In the genomic region with DNA sequence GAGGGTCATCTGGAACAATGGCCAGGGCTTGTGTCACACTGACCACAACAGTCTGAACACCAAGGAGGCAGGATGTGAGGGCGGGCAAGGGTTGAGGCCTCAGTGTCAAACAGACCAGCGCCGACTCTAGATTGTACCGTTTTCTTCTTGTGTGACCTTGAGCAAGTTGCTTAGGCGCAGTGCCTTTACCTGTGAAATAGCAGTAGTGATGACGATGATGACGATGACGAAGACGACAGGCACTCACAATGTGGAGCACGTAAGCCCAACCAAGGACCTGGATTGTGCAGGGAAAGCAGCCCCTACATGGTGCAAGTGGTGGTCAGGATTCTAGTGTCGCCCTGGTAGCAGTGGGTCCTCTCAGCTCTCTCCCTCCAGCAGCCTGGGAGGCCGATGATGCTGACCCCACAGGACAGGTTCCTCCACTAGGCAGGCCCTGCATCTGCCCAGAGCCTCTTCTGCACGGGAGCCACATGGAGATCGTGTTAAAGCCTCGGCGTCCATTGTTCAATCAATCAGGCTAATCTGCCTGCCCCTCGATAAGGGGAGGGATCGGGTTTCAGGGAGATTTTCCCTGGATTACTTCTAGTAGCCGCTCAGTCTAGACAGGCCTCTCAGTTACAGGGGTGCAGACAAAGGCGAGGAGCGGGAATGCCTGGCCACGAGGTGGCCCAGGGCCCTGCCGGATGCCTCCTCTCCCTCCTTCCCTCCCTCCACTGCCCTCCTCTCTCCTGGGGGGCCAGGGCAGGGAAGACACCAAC, we compare ENCODE assay signal across 21 cellular contexts.
DNase-seq lines count a peak whose midpoint lies in the region; ATAC-seq and FAIRE-seq lines count a peak whose summit lies in the region.
"Had no signal": no experiment of that assay in that cellular context is flagged by ENCODE, and none has a peak within 500 bp of the region (broad histone marks: within the 10 kb centered on the region; RNA-seq: fewer than 3 reads in every experiment).

No MANE protein-coding gene starts in this region.

- no peaks in the 10 kb centered on the region for H3K4me1 ChIP-seq in right cardiac atrium (ENCODE audit: control insufficient read depth, insufficient read depth, low read length)
- H3K4me1 ChIP-seq: heart left ventricle had no signal

- intact Hi-C loops in cardiac septum (cut with DNase I) (no loop called here), right cardiac atrium (cut with DNase I) (no loop called here)

- no peak overlapping the region for H3K27ac ChIP-seq in right cardiac atrium (ENCODE audit: low read length)
- H3K27ac ChIP-seq: heart left ventricle had no signal

- no peaks in the 10 kb centered on the region for H3K27me3 ChIP-seq in right cardiac atrium (ENCODE audit: control insufficient read depth, insufficient read depth)

- FAIRE-seq in RCC 7860 (lab: Jason Lieb, UNC), result no peak

- peak; percentile 44 for DNase-seq in cardiac septum (ENCODE audit: low spot score)
- no peak for DNase-seq in right cardiac atrium
- peak; percentile 93 for DNase-seq in NCI-H82 treated with DMSO at 0.1 percent for 48 hours (lab: John Stamatoyannopoulos, UW; ENCODE audit: unreplicated experiment)
- DNase-seq in islet precursor cell, result peak; percentile 52
- DNase-seq in ureter (ENCODE audit: low spot score), result peak; percentile 17
- DNase-seq in RCC 7860 (ENCODE audit: low spot score), result no peak
- DNase-seq in central memory CD4-positive, alpha-beta T cell, result no peak
- no peak for DNase-seq in hippocampal formation (lab: John Stamatoyannopoulos, UW)
- DNase-seq: ACHN; amygdala; CD4-positive, alpha-beta T cell; DMS79; effector memory CD8-positive, alpha-beta T cell; heart left ventricle; KG1; NCI-H2107; NCI-H526 treated with DMSO at 0.1 percent for 48 hours; stimulated activated naive CD8-positive, alpha-beta T cell treated with anti-CD3 and anti-CD28 coated beads, Interleukin-15, Interleukin-2, amounts not matched to agents 100 U/mL and 50 U/mL, for 24 hours; trophoblast cell had no signal

- 72% methylated on average over 23 of the region's 23 CpGs for WGBS in right cardiac atrium

- no peak for ATAC-seq in right cardiac atrium
- ATAC-seq: effector memory CD8-positive, alpha-beta T cell; HCT116; heart left ventricle; sciatic nerve had no signal

- H3K4me3 ChIP-seq in right cardiac atrium (ENCODE audit: low read length), result no peak overlapping the region
- H3K4me3 ChIP-seq: heart left ventricle had no signal

- H3K9me3 ChIP-seq in right cardiac atrium (ENCODE audit: control insufficient read depth, low read length), result no peaks in the 10 kb centered on the region
- H3K9me3 ChIP-seq: heart left ventricle had no signal

Comparison
In these comparisons a context has a peak if more than half of its experiments do, and no peak if none do; other contexts are left out.
1. DNase-seq: peak in cardiac septum (single experiment), NCI-H82 treated with DMSO at 0.1 percent for 48 hours (single experiment), islet precursor cell (single experiment) and ureter (single experiment); none in right cardiac atrium (0 of 3), RCC 7860 (single experiment), central memory CD4-positive, alpha-beta T cell (single experiment) and hippocampal formation (0 of 2).